ENCODE assay signal across 8 cellular contexts in genomic region chr14:77457115-77457521, GRCh38. TPM values are rescaled to one million over a fixed set of nuclear protein-coding genes. Genes with fewer than 3 reads are reported as not detected.
DNase-seq lines count a peak whose midpoint lies in the region; FAIRE-seq and TF ChIP-seq lines count a peak whose summit lies in the region.

No MANE protein-coding gene starts in this region.

- H3K27ac Mint-ChIP-seq in activated CD4-positive, alpha-beta T cell treated with anti-CD3 and anti-CD28 coated beads, Interleukin-2, amount 10 ng/mL, durations not matched to agents 24 days and 14 days = peak overlapping the region; percentile 100

- FAIRE-seq in frontal cortex (lab: Jason Lieb, UNC) = no peak

- peaks cover 32% of the 10 kb centered on the region for H3K36me3 ChIP-seq in HUES6 (ENCODE audit: control insufficient read depth, insufficient read depth, low read length)
- peaks cover 21 to 39% of the 10 kb centered on the region in 2 donors for H3K36me3 ChIP-seq in ascending aorta
- H3K36me3 ChIP-seq in urinary bladder (ENCODE audit: insufficient read depth) = no peaks in the 10 kb centered on the region

- no peak for DNase-seq in activated CD4-positive, alpha-beta T cell treated with anti-CD3 and anti-CD28 coated beads, Interleukin-2, amount 10 ng/mL, durations not matched to agents 24 days and 14 days
- no peak for DNase-seq in activated CD4-positive, alpha-beta T cell treated with anti-CD3 and anti-CD28 coated beads, Interleukin-2, amount 50 U/mL, for 48 hours
- DNase-seq in ascending aorta (ENCODE audit: low spot score in 2 of 2) = no peak
- no peak for DNase-seq in lower leg skin (ENCODE audit: low spot score in 2 of 2)
- DNase-seq in stimulated activated CD4-positive, alpha-beta T cell treated with anti-CD3 and anti-CD28 coated beads, Interleukin-4, amount 100 ng/mL, for 24 hours = no peak
- no peak for DNase-seq in frontal cortex (ENCODE audit: low spot score in 2 of 2)

- peaks cover 39% of the 10 kb centered on the region for H3K36me3 Mint-ChIP-seq in activated CD4-positive, alpha-beta T cell treated with anti-CD3 and anti-CD28 coated beads, Interleukin-2, amount 10 ng/mL, durations not matched to agents 24 days and 14 days (ENCODE audit: low read depth)

- H3K4me1 ChIP-seq in HUES6 (ENCODE audit: control insufficient read depth, insufficient read depth, low read length) (peaks cover 7% of the 10 kb centered on the region; the same call in 1 of the 2 replicates), ascending aorta (peaks cover 5 to 23% of the 10 kb centered on the region in 2 donors), urinary bladder (ENCODE audit: insufficient read depth) (no peaks in the 10 kb centered on the region)

- H3K9me3 ChIP-seq in HUES6 (ENCODE audit: control insufficient read depth, insufficient read depth, low read depth, low read length) (no peaks in the 10 kb centered on the region), ascending aorta (no peaks in the 10 kb centered on the region)

- no peaks in the 10 kb centered on the region for H3K9me3 Mint-ChIP-seq in activated CD4-positive, alpha-beta T cell treated with anti-CD3 and anti-CD28 coated beads, Interleukin-2, amount 10 ng/mL, durations not matched to agents 24 days and 14 days

- peak overlapping the region; percentile 85 for H3K9ac ChIP-seq in HUES6 (ENCODE audit: low read length)

- peaks cover 27% of the 10 kb centered on the region for H3K4me1 Mint-ChIP-seq in activated CD4-positive, alpha-beta T cell treated with anti-CD3 and anti-CD28 coated beads, Interleukin-2, amount 10 ng/mL, durations not matched to agents 24 days and 14 days

- peak overlapping the region; percentile 100 for H3K4me3 Mint-ChIP-seq in activated CD4-positive, alpha-beta T cell treated with anti-CD3 and anti-CD28 coated beads, Interleukin-2, amount 10 ng/mL, durations not matched to agents 24 days and 14 days

- H3K4me3 ChIP-seq in HUES6 (ENCODE audit: low read depth, low read length) (peak overlapping the region; percentile 70), ascending aorta (peak overlapping the region; percentile 71 to 92), lower leg skin (ENCODE audit: low read depth, poor library complexity, severe bottlenecking) (peak overlapping the region; percentile 68), urinary bladder (ENCODE audit: low read depth, low read length) (peak overlapping the region; percentile 93)

- no peaks in the 10 kb centered on the region for H3K27me3 Mint-ChIP-seq in activated CD4-positive, alpha-beta T cell treated with anti-CD3 and anti-CD28 coated beads, Interleukin-2, amount 10 ng/mL, durations not matched to agents 24 days and 14 days

- 0 to 1% methylated on average over 18 of the region's 18 CpGs for WGBS in lower leg skin, 2 donors
- under 1% methylated on average over 18 of the region's 18 CpGs for WGBS in urinary bladder

- H3K27ac ChIP-seq in HUES6 (ENCODE audit: low read depth, low read length) (no peak overlapping the region), ascending aorta (peak overlapping the region; percentile 75 to 86), urinary bladder (ENCODE audit: low read depth) (peak overlapping the region; percentile 84)

- H3K27me3 ChIP-seq in HUES6 (ENCODE audit: control insufficient read depth, insufficient read depth, low read length) (no peaks in the 10 kb centered on the region), ascending aorta (no peaks in the 10 kb centered on the region)

- no peak for TF ChIP-seq CTCF in ascending aorta (IDR thresholded peaks at IDR 0.05)
- TF ChIP-seq CTCF in lower leg skin (IDR thresholded peaks at IDR 0.05) = no peak

- intact Hi-C loops in activated CD4-positive, alpha-beta T cell treated with anti-CD3 and anti-CD28 coated beads, Interleukin-2, amount 10 ng/mL, durations not matched to agents 24 days and 14 days (cut with micrococcal nuclease) = loop anchor here (1.0 to 10.0 kb wide), 8 partner anchors 80 to 1792 kb away; partner anchors contain the start of genes ALKBH1, ANGEL1, ERG28 and GSTZ1
- intact Hi-C loops in ascending aorta (cut with DNase I) = loop anchor here (1.0 to 5.0 kb wide), 7 partner anchors 80 to 645 kb away; partner anchors contain the start of genes ADCK1, ANGEL1, CIPC and GSTZ1
- intact Hi-C loops in lower leg skin (cut with DNase I; ENCODE audit: low total_unique reads) = no loop called here

- TF ChIP-seq POLR2A in lower leg skin (IDR thresholded peaks at IDR 0.05) = no peak

RNA-seq across cellular contexts. Expression of gene VIPAS39, which starts 0.3 kb away (rescaled TPM):
- 17.7 and 18.5 TPM in 2 replicates for total RNA-seq in activated CD4-positive, alpha-beta T cell treated with anti-CD3 and anti-CD28 coated beads, Interleukin-2, amount 10 ng/mL, durations not matched to agents 24 days and 14 days
- total RNA-seq in ascending aorta = 2.8 TPM
- total RNA-seq in lower leg skin = 10 to 100 TPM; 12.9 to 18.4 (median 15.9) TPM
- 21.5 TPM for total RNA-seq in urinary bladder
- polyA plus RNA-seq in urinary bladder = 19.5 TPM
- total RNA-seq in frontal cortex = 35.5 TPM

RNA-seq across cellular contexts. Expression of gene AHSA1, which starts 0.8 kb away (rescaled TPM):
- total RNA-seq in activated CD4-positive, alpha-beta T cell treated with anti-CD3 and anti-CD28 coated beads, Interleukin-2, amount 10 ng/mL, durations not matched to agents 24 days and 14 days = 418 and 441 TPM in 2 replicates
- total RNA-seq in ascending aorta = 123 TPM
- 10 to 100 TPM; 77.8 to 98.7 (median 92.6) TPM for total RNA-seq in lower leg skin
- total RNA-seq in urinary bladder = 66.2 TPM
- polyA plus RNA-seq in urinary bladder = 126 TPM
- 107 TPM for total RNA-seq in frontal cortex

RNA-seq across cellular contexts. Expression of gene NOXRED1, which starts 33.8 kb away (rescaled TPM):
- total RNA-seq in activated CD4-positive, alpha-beta T cell treated with anti-CD3 and anti-CD28 coated beads, Interleukin-2, amount 10 ng/mL, durations not matched to agents 24 days and 14 days = 0.19 and 0.40 TPM in 2 replicates
- total RNA-seq in ascending aorta = not detected
- total RNA-seq in lower leg skin = under 1 TPM; 0.15 to 0.63 (median 0.40) TPM
- total RNA-seq in urinary bladder = 0.69 TPM
- polyA plus RNA-seq in urinary bladder = 0.14 TPM
- total RNA-seq in frontal cortex = 1.2 TPM

RNA-seq across cellular contexts. Expression of gene ISM2, which starts 41.5 kb away (rescaled TPM):
- 0.07 and 0.12 TPM in 2 replicates for total RNA-seq in activated CD4-positive, alpha-beta T cell treated with anti-CD3 and anti-CD28 coated beads, Interleukin-2, amount 10 ng/mL, durations not matched to agents 24 days and 14 days
- total RNA-seq in ascending aorta (not detected), lower leg skin (under 1 TPM in 2 of 4 donors, not detected in 2; 0.19 to 0.27 TPM), urinary bladder (not detected), frontal cortex (1.2 TPM)
- 0.51 TPM for polyA plus RNA-seq in urinary bladder
